1 cellular context compared by ENCODE assay signal in genomic region chr3:185998136-185998535, GRCh38.
TF ChIP-seq lines count a peak whose summit lies in the region.

No MANE protein-coding gene starts in this region.

TF ChIP-seq in IMR-90, 13 proteins besides CTCF, POLR2A, EP300 and RAD21 (continued from another document):
- TF ChIP-seq USF2 (IDR thresholded peaks at IDR 0.05; ENCODE audit: low read depth, low read length), result no peak
- no peak for TF ChIP-seq CHD1 (IDR thresholded peaks at IDR 0.05; ENCODE audit: low read depth, low read length)
- TF ChIP-seq BHLHE40 (IDR thresholded peaks at IDR 0.05; ENCODE audit: low read depth, low read length), result no peak
- TF ChIP-seq ELK1 (IDR thresholded peaks at IDR 0.05; ENCODE audit: borderline replicate concordance, low read depth, low read length), result no peak
- no peak for TF ChIP-seq SMC3 (IDR thresholded peaks at IDR 0.05; ENCODE audit: low read depth, low read length)
- no peak for TF ChIP-seq FOS (IDR thresholded peaks at IDR 0.05; ENCODE audit: low read depth, low read length)
